18 cellular contexts compared by ENCODE assay signal in the genomic region with DNA sequence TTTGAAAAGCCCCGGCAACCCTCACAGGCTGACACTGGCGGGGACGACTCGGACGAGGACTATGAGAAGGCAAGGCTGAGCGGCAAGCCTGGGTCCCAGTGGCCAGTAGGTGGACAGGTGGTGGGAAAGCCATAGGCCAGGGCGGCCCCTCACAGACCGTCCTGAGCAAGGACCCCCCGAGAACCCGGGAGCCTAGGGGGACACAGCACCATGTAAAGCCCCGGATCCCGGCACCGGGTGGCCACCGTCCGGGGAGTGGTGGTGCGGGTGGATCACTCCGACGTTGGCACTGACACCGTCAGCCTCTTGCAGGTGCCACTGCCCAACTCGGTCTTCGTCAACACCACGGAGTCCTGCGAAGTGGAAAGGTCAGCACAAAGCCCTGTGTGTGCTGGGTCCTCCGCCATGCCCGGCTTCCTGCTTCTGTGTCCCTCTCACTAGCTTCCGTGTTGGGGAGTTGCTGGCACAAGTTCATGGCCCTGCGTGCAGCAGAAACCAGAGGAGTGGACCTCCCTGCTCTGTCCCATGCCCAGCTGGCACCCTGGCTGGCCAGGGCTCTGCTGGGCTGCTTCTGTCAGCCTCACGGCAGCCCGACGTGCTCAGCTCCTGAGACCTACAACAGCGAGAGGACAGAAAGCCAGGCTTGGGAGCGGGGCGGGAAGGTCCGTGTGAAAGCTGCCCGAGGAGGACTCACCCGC. TPM values are rescaled to one million over a fixed set of nuclear protein-coding genes. Genes with fewer than 3 reads are reported as not detected.
DNase-seq lines count a peak whose midpoint lies in the region; FAIRE-seq and TF ChIP-seq lines count a peak whose summit lies in the region.
"Had no signal": no experiment of that assay in that cellular context is flagged by ENCODE, and none has a peak within 500 bp of the region (broad histone marks: within the 10 kb centered on the region; RNA-seq: fewer than 3 reads in every experiment).

No MANE protein-coding gene starts in this region.

- H3K4me3 Mint-ChIP-seq in endodermal cell (no peak overlapping the region), nephron progenitor cell (no peak overlapping the region)
- H3K4me3 Mint-ChIP-seq: activated naive CD4-positive, alpha-beta T cell treated with anti-CD3 and anti-CD28 coated beads, Interleukin-2, amount 50 U/mL, for 24 hours; neural progenitor cell; stimulated activated naive CD8-positive, alpha-beta T cell treated with anti-CD3 and anti-CD28 coated beads, Interleukin-15, amount 100 ng/mL, for 72 hours; T-helper 1 cell treated with Interleukin-12 subunit alpha and Interleukin-12 subunit beta and Interleukin-4 antibody, amounts not matched to agents 30 μg/mL and 1 μg/mL, for 36 hours had no signal

- H3K4me3 ChIP-seq in BLaER1, result peak overlapping the region; percentile 46
- H3K4me3 ChIP-seq in endodermal cell (ENCODE audit: low read length), result no peak overlapping the region
- no peak overlapping the region for H3K4me3 ChIP-seq in suprapubic skin
- H3K4me3 ChIP-seq: lung, neural progenitor cell had no signal

- H3K27me3 ChIP-seq in BLaER1, result peaks cover 5% of the 10 kb centered on the region; the same call in 1 of the 2 replicates
- H3K27me3 ChIP-seq in endodermal cell (ENCODE audit: control insufficient read depth, insufficient read depth, low read length, poor library complexity, severe bottlenecking), result no peaks in the 10 kb centered on the region
- no peaks in the 10 kb centered on the region for H3K27me3 ChIP-seq in suprapubic skin
- H3K27me3 ChIP-seq: neural progenitor cell had no signal

- WGBS in endodermal cell (ENCODE audit: insufficient coverage in 1 of 2, insufficient read length in 1 of 2), 2 experiments, result 94 to 97% methylated on average over 32 to 35 of the region's 36 CpGs
- 90% methylated on average over 26 of the region's 36 CpGs for WGBS in suprapubic skin

- no peak for TF ChIP-seq POLR2A in suprapubic skin (IDR thresholded peaks at IDR 0.05)

- no peak for FAIRE-seq in D721Med (lab: Jason Lieb, UNC)

- H3K4me1 ChIP-seq in BLaER1 (peaks cover 76% of the 10 kb centered on the region), endodermal cell (ENCODE audit: control insufficient read depth, insufficient read depth, low read length) (no peaks in the 10 kb centered on the region), suprapubic skin (peaks cover 5% of the 10 kb centered on the region)
- H3K4me1 ChIP-seq: neural progenitor cell had no signal

- TF ChIP-seq EP300 in suprapubic skin (IDR thresholded peaks at IDR 0.05), result no peak

- no peak overlapping the region for H3K27ac Mint-ChIP-seq in endodermal cell
- H3K27ac Mint-ChIP-seq in nephron progenitor cell, result peak overlapping the region; percentile 54
- H3K27ac Mint-ChIP-seq: activated naive CD4-positive, alpha-beta T cell treated with anti-CD3 and anti-CD28 coated beads, Interleukin-2, amount 50 U/mL, for 24 hours; CD4-positive, CD25-positive, alpha-beta regulatory T cell; neural progenitor cell had no signal

- peak overlapping the region; percentile 96 for H3K4me2 ChIP-seq in BLaER1
- H3K4me2 ChIP-seq: neural progenitor cell had no signal

- peaks cover 44% of the 10 kb centered on the region for H3K36me3 Mint-ChIP-seq in endodermal cell (ENCODE audit: low read depth)
- H3K36me3 Mint-ChIP-seq in nephron progenitor cell (ENCODE audit: low read depth), result peaks cover 8% of the 10 kb centered on the region

- H3K9ac ChIP-seq in BLaER1 (peak overlapping the region; percentile 8), endodermal cell (ENCODE audit: extremely low read depth, low read length, poor library complexity, severe bottlenecking) (no peak overlapping the region)
- H3K9ac ChIP-seq: neural progenitor cell had no signal

- no peak for TF ChIP-seq CTCF in D721Med (IDR thresholded peaks at IDR 0.05; ENCODE audit: insufficient read depth, missing control alignments)
- TF ChIP-seq CTCF in endodermal cell (conservative IDR thresholded peaks at IDR 0.05), result no peak
- TF ChIP-seq CTCF in nephron progenitor cell (IDR thresholded peaks at IDR 0.05), result no peak
- TF ChIP-seq CTCF in suprapubic skin (IDR thresholded peaks at IDR 0.05), result no peak

- H3K27me3 Mint-ChIP-seq in endodermal cell (ENCODE audit: insufficient read depth) (no peaks in the 10 kb centered on the region), nephron progenitor cell (ENCODE audit: low read depth, poor library complexity) (no peaks in the 10 kb centered on the region)
- H3K27me3 Mint-ChIP-seq: activated naive CD4-positive, alpha-beta T cell treated with anti-CD3 and anti-CD28 coated beads, Interleukin-2, amount 50 U/mL, for 24 hours; CD4-positive, CD25-positive, alpha-beta regulatory T cell; stimulated activated naive CD8-positive, alpha-beta T cell treated with anti-CD3 and anti-CD28 coated beads, Interleukin-15, amount 100 ng/mL, for 72 hours had no signal

- peaks cover 61% of the 10 kb centered on the region for H3K36me3 ChIP-seq in BLaER1
- H3K36me3 ChIP-seq in endodermal cell (ENCODE audit: control insufficient read depth, insufficient read depth, low read length), result peaks cover 27% of the 10 kb centered on the region
- peaks cover 95% of the 10 kb centered on the region for H3K36me3 ChIP-seq in suprapubic skin
- H3K36me3 ChIP-seq: neural progenitor cell had no signal

- H3K9me3 ChIP-seq in BLaER1 (no peaks in the 10 kb centered on the region), endodermal cell (ENCODE audit: control insufficient read depth, low read length) (no peaks in the 10 kb centered on the region), suprapubic skin (no peaks in the 10 kb centered on the region)

- H3K9me3 Mint-ChIP-seq in endodermal cell, result no peaks in the 10 kb centered on the region
- H3K9me3 Mint-ChIP-seq in nephron progenitor cell, result no peaks in the 10 kb centered on the region
- H3K9me3 Mint-ChIP-seq: activated naive CD4-positive, alpha-beta T cell treated with anti-CD3 and anti-CD28 coated beads, Interleukin-2, amount 50 U/mL, for 24 hours; CD4-positive, CD25-positive, alpha-beta regulatory T cell; neural progenitor cell; stimulated activated naive CD8-positive, alpha-beta T cell treated with anti-CD3 and anti-CD28 coated beads, Interleukin-15, amount 100 ng/mL, for 72 hours; T-helper 1 cell treated with Interleukin-12 subunit alpha and Interleukin-12 subunit beta and Interleukin-4 antibody, amounts not matched to agents 30 μg/mL and 1 μg/mL, for 36 hours had no signal

- H4K20me1 ChIP-seq in BLaER1, result peaks cover 87% of the 10 kb centered on the region

- no peaks in the 10 kb centered on the region for H3K4me1 Mint-ChIP-seq in endodermal cell
- no peaks in the 10 kb centered on the region for H3K4me1 Mint-ChIP-seq in nephron progenitor cell
- H3K4me1 Mint-ChIP-seq: neural progenitor cell had no signal

- DNase-seq in D721Med (ENCODE audit: insufficient read length, low spot score) (peak; percentile 21), endodermal cell (peak; percentile 35), nephron progenitor cell (no peak), inferior parietal cortex (ENCODE audit: extremely low spot score) (no peak), suprapubic skin (ENCODE audit: low spot score in 2 of 2) (no peak)
- DNase-seq in activated CD4-positive, alpha-beta T cell treated with anti-CD3 and anti-CD28 coated beads, Interleukin-2, amount 50 U/mL, for 1 hour, result no peak
- DNase-seq in activated CD4-positive, alpha-beta T cell treated with anti-CD3 and anti-CD28 coated beads, Interleukin-2, amount 50 U/mL, for 48 hours, result no peak
- DNase-seq: activated CD4-positive, alpha-beta T cell treated with anti-CD3 and anti-CD28 coated beads for 4 hours; CD4-positive, CD25-positive, alpha-beta regulatory T cell; hypothalamus; KBM-7; NCI-H1092 treated with DMSO at 0.1 percent for 48 hours; stimulated activated naive CD8-positive, alpha-beta T cell treated with anti-CD3 and anti-CD28 coated beads, Interleukin-15, amount 100 ng/mL, for 72 hours had no signal

- H3K27ac ChIP-seq in BLaER1 (peak overlapping the region; percentile 64), endodermal cell (ENCODE audit: low read depth, low read length) (no peak overlapping the region), suprapubic skin (no peak overlapping the region)
- H3K27ac ChIP-seq: neural progenitor cell had no signal

RNA-seq across cellular contexts. Expression of a gene that starts 11.9 kb away (rescaled TPM):
- total RNA-seq in endodermal cell, result 100 to 1,000 TPM; 231 to 257 TPM
- polyA plus RNA-seq in endodermal cell (2013, experiment 1 of 2), result 244 TPM
- polyA plus RNA-seq in endodermal cell (2013, experiment 2 of 2), result 230 TPM
- 100 to 1,000 TPM; 122 to 299 (median 196) TPM for total RNA-seq in suprapubic skin

RNA-seq across cellular contexts. Expression of a gene that starts 38.9 kb away (rescaled TPM):
- total RNA-seq in endodermal cell, result 10 to 100 TPM; 40.5 to 43.8 TPM
- polyA plus RNA-seq in endodermal cell (2013, experiment 1 of 2), result 28.2 TPM
- polyA plus RNA-seq in endodermal cell (2013, experiment 2 of 2), result 21.3 TPM
- 100 to 1,000 TPM; 116 to 709 (median 162) TPM for total RNA-seq in suprapubic skin

Comparison
In these comparisons a context has a peak if more than half of its experiments do, and no peak if none do; other contexts are left out.
1. DNase-seq: peak in D721Med (single experiment) and endodermal cell (single experiment); none in nephron progenitor cell (single experiment), inferior parietal cortex (single experiment), suprapubic skin (0 of 2), activated CD4-positive, alpha-beta T cell treated with anti-CD3 and anti-CD28 coated beads, Interleukin-2, amount 50 U/mL, for 1 hour (single experiment) and activated CD4-positive, alpha-beta T cell treated with anti-CD3 and anti-CD28 coated beads, Interleukin-2, amount 50 U/mL, for 48 hours (0 of 2).